ENCODE assay signal across 12 cellular contexts in genomic region chr4:41436365-41437263, GRCh38.
DNase-seq lines count a peak whose midpoint lies in the region; TF ChIP-seq lines count a peak whose summit lies in the region.
"Had no signal": no experiment of that assay in that cellular context is flagged by ENCODE, and none has a peak within 500 bp of the region (broad histone marks: within the 10 kb centered on the region; RNA-seq: fewer than 3 reads in every experiment).

No MANE protein-coding gene starts in this region.

- intact Hi-C loops in mammary epithelial cell (cut with micrococcal nuclease): no loop called here

- no peak overlapping the region for H3K9ac ChIP-seq in mammary epithelial cell (ENCODE audit: insufficient read depth, low read length)

- no peak overlapping the region for H3K4me2 ChIP-seq in mammary epithelial cell (ENCODE audit: insufficient read depth, low read depth, low read length)

- no peaks in the 10 kb centered on the region for H3K9me3 ChIP-seq in mammary epithelial cell (replicated peaks; ENCODE audit: insufficient read depth, low read length)

- dilution Hi-C loops in mammary epithelial cell (cut with HindIII; ENCODE audit: low sequenced_read_pairs): no loop called here

- BruUV-seq in mammary epithelial cell (replicated peaks; lab: Mats Ljungman, UMichigan): no TSS peak

- no peaks in the 10 kb centered on the region for H3K79me2 ChIP-seq in mammary epithelial cell (ENCODE audit: insufficient read depth, low read length)

- peak; percentile 39 for DNase-seq in DMS 273 (lab: John Stamatoyannopoulos, UW; ENCODE audit: unreplicated experiment)
- no peak for DNase-seq in DMS 273 treated with DMSO at 0.1 percent for 48 hours (lab: John Stamatoyannopoulos, UW)
- DNase-seq in cerebellar cortex (ENCODE audit: low spot score): peak; percentile 35
- DNase-seq in left kidney (ENCODE audit: low read depth, low spot score): peak; percentile 84
- no peak for DNase-seq in substantia nigra (lab: John Stamatoyannopoulos, UW)
- no peak for DNase-seq in mammary epithelial cell
- DNase-seq in epidermal melanocyte (ENCODE audit: insufficient read length, low spot score): no peak
- DNase-seq in Kasumi-1 (lab: John Stamatoyannopoulos, UW): no peak
- DNase-seq: activated CD8-positive, alpha-beta memory T cell treated with anti-CD3 and anti-CD28 coated beads for 24 hours; activated naive CD4-positive, alpha-beta T cell treated with anti-CD3 and anti-CD28 coated beads for 36 hours had no signal

- CTCF ChIA-PET in mammary epithelial cell (lab: Charles Lee; ENCODE audit: low non-redundant PET): no interaction called here

- H3K36me3 ChIP-seq in mammary epithelial cell (ENCODE audit: insufficient read depth, low read length): no peaks in the 10 kb centered on the region

- H3K27me3 ChIP-seq in mammary epithelial cell (ENCODE audit: insufficient read depth, low read length): no peaks in the 10 kb centered on the region

- in situ Hi-C loops in mammary epithelial cell (cut with MboI; ENCODE audit: low sequenced_read_pairs in 2 of 2): no loop called here

- WGBS in mammary epithelial cell (ENCODE audit: low coverage, missing lambda C conversion rate): 69% methylated on average over 8 of the region's 8 CpGs

- H4K20me1 ChIP-seq in mammary epithelial cell (ENCODE audit: insufficient read depth, low read length): no peaks in the 10 kb centered on the region

- no peaks in the 10 kb centered on the region for H3K4me1 ChIP-seq in mammary epithelial cell (ENCODE audit: insufficient read depth, low read length)

- no peak overlapping the region for H3K4me3 ChIP-seq in mammary epithelial cell (replicated peaks in 1 of 3; ENCODE audit: insufficient read depth in 1 of 3, low read depth in 2 of 3, low read length in 3 of 3)

- peak overlapping the region; percentile 15 for H3K27ac ChIP-seq in substantia nigra (ENCODE audit: low read depth, low read length, poor library complexity, severe bottlenecking)
- H3K27ac ChIP-seq in mammary epithelial cell (ENCODE audit: insufficient read depth, low read depth, low read length): no peak overlapping the region
- H3K27ac ChIP-seq: 22Rv1, RWPE1 had no signal

- H2AFZ ChIP-seq in mammary epithelial cell (ENCODE audit: low read depth, low read length): no peak overlapping the region

- TF ChIP-seq CTCF in mammary epithelial cell (conservative IDR thresholded peaks at IDR 0.05 in 1 of 2, IDR thresholded peaks at IDR 0.05 in 1 of 2; ENCODE audit: extremely low read depth in 1 of 2, insufficient read depth in 1 of 2, low read depth in 1 of 2, low read length in 2 of 2): no peak

Comparison
In these comparisons a context has a peak if more than half of its experiments do, and no peak if none do; other contexts are left out.
1. DNase-seq: peak in DMS 273 (single experiment), cerebellar cortex (single experiment) and left kidney (single experiment); none in DMS 273 treated with DMSO at 0.1 percent for 48 hours (single experiment), substantia nigra (0 of 49), mammary epithelial cell (single experiment), epidermal melanocyte (single experiment) and Kasumi-1 (0 of 2).